Comparison of ENCODE assay signal across 9 cellular contexts in genomic region chr20:4563534-4563933, GRCh38.
DNase-seq lines count a peak whose midpoint lies in the region; ATAC-seq and TF ChIP-seq lines count a peak whose summit lies in the region.
"Had no signal": no experiment of that assay in that cellular context is flagged by ENCODE, and none has a peak within 500 bp of the region (broad histone marks: within the 10 kb centered on the region; RNA-seq: fewer than 3 reads in every experiment).

No MANE protein-coding gene starts in this region.

- no peak for TF ChIP-seq EP300 in neural cell (conservative IDR thresholded peaks at IDR 0.05; ENCODE audit: poor library complexity, severe bottlenecking)

- H2AFZ ChIP-seq in H9 (ENCODE audit: low read length) (no peak overlapping the region), neural cell (ENCODE audit: low read depth, low read length) (no peak overlapping the region)

- H3K18ac ChIP-seq in H9 (ENCODE audit: insufficient read length, low read depth, low read length) = no peak overlapping the region

- no peaks in the 10 kb centered on the region for H3K79me1 ChIP-seq in H9 (ENCODE audit: insufficient read depth, low read depth, low read length, poor library complexity, severe bottlenecking)

- no peaks in the 10 kb centered on the region for H3K36me3 Mint-ChIP-seq in H9 (ENCODE audit: insufficient read depth in 1 of 3, low read depth in 3 of 3)

- H4K20me1 ChIP-seq in H9 (ENCODE audit: control insufficient read depth, insufficient read depth, insufficient read length) (no peaks in the 10 kb centered on the region), neural cell (ENCODE audit: insufficient read depth) (no peaks in the 10 kb centered on the region)

- no CpG with 5 or more reads among the region's 4 CpGs for WGBS in H9 (ENCODE audit: extremely low coverage, insufficient read length, low lambda C conversion rate)

- H3K23me2 ChIP-seq in H9 (ENCODE audit: insufficient read length, low read depth, low read length, poor library complexity, severe bottlenecking) = no peaks in the 10 kb centered on the region

- H3K4ac ChIP-seq in H9 (ENCODE audit: low read depth, low read length) = no peak overlapping the region

- no peak overlapping the region for H2AK5ac ChIP-seq in H9 (ENCODE audit: insufficient read length, low read length)

- H4K91ac ChIP-seq in H9 (ENCODE audit: insufficient read length, low read depth, low read length) = no peak overlapping the region

- H3K4me2 ChIP-seq in H9 (ENCODE audit: insufficient read depth, insufficient read length, low read length) (no peak overlapping the region), neural cell (ENCODE audit: low read length) (no peak overlapping the region)

- H3K27ac Mint-ChIP-seq in H9 = no peak overlapping the region

- H2BK5ac ChIP-seq in H9 (ENCODE audit: insufficient read length, low read length) = no peak overlapping the region

- H3K79me2 ChIP-seq in H9 (ENCODE audit: insufficient read depth, low read length) = no peaks in the 10 kb centered on the region
- no peaks in the 10 kb centered on the region for H3K79me2 ChIP-seq in neural cell (replicated peaks; ENCODE audit: insufficient read depth, low read length)

- H4K5ac ChIP-seq in H9 (ENCODE audit: insufficient read length, low read depth, low read length) = no peak overlapping the region

- no peak overlapping the region for H3K14ac ChIP-seq in H9 (ENCODE audit: insufficient read depth, low read length)

- TF ChIP-seq RAD21 in neural cell (conservative IDR thresholded peaks at IDR 0.05) = no peak

- DNase-seq in H9 (peak; percentile 50), NT2/D1 (ENCODE audit: low read depth, low spot score) (peak; percentile 13), choroid plexus epithelial cell (ENCODE audit: low read depth) (peak; percentile 87), NCI-H2227 treated with DMSO at 0.1 percent for 48 hours (lab: John Stamatoyannopoulos, UW) (no peak), posterior vena cava (ENCODE audit: low spot score) (no peak)
- DNase-seq: hypothalamus had no signal

- peaks cover 13% of the 10 kb centered on the region for H3K27me3 Mint-ChIP-seq in H9 (ENCODE audit: low read depth)

- H3F3A ChIP-seq in neural cell (ENCODE audit: insufficient read depth, low read length, poor library complexity, severe bottlenecking) = no peaks in the 10 kb centered on the region

- H2BK15ac ChIP-seq in H9 (ENCODE audit: low read depth, low read length) = no peak overlapping the region

- H3K9ac ChIP-seq in H9 (ENCODE audit: extremely low read depth, insufficient read length, low read length) (no peak overlapping the region), NT2/D1 (ENCODE audit: insufficient read length, low read depth) (no peak overlapping the region), neural cell (ENCODE audit: low read length) (no peak overlapping the region)

- peaks cover 0 to 6% of the 10 kb centered on the region in 2 experiments; a peak in 2 of 4 replicates for H3K4me1 Mint-ChIP-seq in H9

- no peak overlapping the region for H2BK12ac ChIP-seq in H9 (ENCODE audit: insufficient read length, low read depth, low read length)

- no peak for ATAC-seq in HG03108 (IDR thresholded peaks at IDR 0.05; ENCODE audit: unreplicated experiment)
- no peak for ATAC-seq in GM21423 (IDR thresholded peaks at IDR 0.05; ENCODE audit: unreplicated experiment)

- no peaks in the 10 kb centered on the region for H3K9me3 ChIP-seq in H9 (ENCODE audit: control insufficient read depth, low read depth, low read length)
- H3K9me3 ChIP-seq in NT2/D1 (ENCODE audit: insufficient read depth, low read length) = no peaks in the 10 kb centered on the region
- no peaks in the 10 kb centered on the region for H3K9me3 ChIP-seq in neural cell (ENCODE audit: low read length)

- no peak overlapping the region for H3T11ph ChIP-seq in H9 (ENCODE audit: low read length)

- no peak overlapping the region for H2BK20ac ChIP-seq in H9 (ENCODE audit: low read depth, low read length, poor library complexity, severe bottlenecking)

- no peak overlapping the region for H3K4me3 Mint-ChIP-seq in H9

- H3K27me3 ChIP-seq in H9 (ENCODE audit: insufficient read depth, low read length) (no peaks in the 10 kb centered on the region), NT2/D1 (ENCODE audit: insufficient read depth, insufficient read length) (no peaks in the 10 kb centered on the region), neural cell (ENCODE audit: insufficient read depth, low read depth, low read length) (no peaks in the 10 kb centered on the region)

- H3K27ac ChIP-seq in H9 (ENCODE audit: insufficient read length, low read depth, low read length) = no peak overlapping the region
- H3K27ac ChIP-seq in neural cell (ENCODE audit: low read length) = no peak overlapping the region

- peaks cover 1 to 2% of the 10 kb centered on the region in 2 experiments; a peak in 3 of 5 replicates for H3K9me3 Mint-ChIP-seq in H9

- TF ChIP-seq CTCF in H9 (conservative IDR thresholded peaks at IDR 0.05) = peak; percentile 51
- peak; percentile 59 for TF ChIP-seq CTCF in choroid plexus epithelial cell (conservative IDR thresholded peaks at IDR 0.05; ENCODE audit: low read depth, low read length)
- no peak for TF ChIP-seq CTCF in neural cell (IDR thresholded peaks at IDR 0.05; ENCODE audit: poor library complexity, severe bottlenecking)

- H3K23ac ChIP-seq in H9 (ENCODE audit: insufficient read length, low read depth, low read length) = no peak overlapping the region

- H3K9me2 ChIP-seq in neural cell (ENCODE audit: insufficient read depth, low read length) = no peaks in the 10 kb centered on the region

- no peaks in the 10 kb centered on the region for H3K4me1 ChIP-seq in H9 (ENCODE audit: insufficient read depth, low read length)
- H3K4me1 ChIP-seq in NT2/D1 (ENCODE audit: insufficient read depth, insufficient read length) = no peaks in the 10 kb centered on the region

- H2BK120ac ChIP-seq in H9 (ENCODE audit: low read depth, low read length, poor library complexity, severe bottlenecking) = no peak overlapping the region

- H4K8ac ChIP-seq in H9 (replicated peaks; ENCODE audit: insufficient read length, low read depth, low read length) = no peak overlapping the region

- intact Hi-C loops in posterior vena cava (cut with DNase I) = no loop called here

- H3K56ac ChIP-seq in H9 (ENCODE audit: insufficient read length, low read depth, low read length) = no peak overlapping the region

- H3K36me3 ChIP-seq in NT2/D1 (ENCODE audit: insufficient read depth, insufficient read length, low read length) (no peaks in the 10 kb centered on the region), neural cell (ENCODE audit: insufficient read depth, low read length) (no peaks in the 10 kb centered on the region)

- H3K4me3 ChIP-seq in NT2/D1 (ENCODE audit: insufficient read length, low read depth) = no peak overlapping the region
- no peak overlapping the region for H3K4me3 ChIP-seq in choroid plexus epithelial cell (ENCODE audit: low read depth, low read length)
- H3K4me3 ChIP-seq in neural cell (ENCODE audit: low read length) = no peak overlapping the region

TF ChIP-seq in neural cell, 6 proteins besides CTCF, POLR2A, EP300 and RAD21:
- TF ChIP-seq POLR2AphosphoS5 (IDR thresholded peaks at IDR 0.05) = no peak
- TF ChIP-seq TAF1 (IDR thresholded peaks at IDR 0.05; ENCODE audit: low read depth) = no peak
- TF ChIP-seq, protein P1, sequence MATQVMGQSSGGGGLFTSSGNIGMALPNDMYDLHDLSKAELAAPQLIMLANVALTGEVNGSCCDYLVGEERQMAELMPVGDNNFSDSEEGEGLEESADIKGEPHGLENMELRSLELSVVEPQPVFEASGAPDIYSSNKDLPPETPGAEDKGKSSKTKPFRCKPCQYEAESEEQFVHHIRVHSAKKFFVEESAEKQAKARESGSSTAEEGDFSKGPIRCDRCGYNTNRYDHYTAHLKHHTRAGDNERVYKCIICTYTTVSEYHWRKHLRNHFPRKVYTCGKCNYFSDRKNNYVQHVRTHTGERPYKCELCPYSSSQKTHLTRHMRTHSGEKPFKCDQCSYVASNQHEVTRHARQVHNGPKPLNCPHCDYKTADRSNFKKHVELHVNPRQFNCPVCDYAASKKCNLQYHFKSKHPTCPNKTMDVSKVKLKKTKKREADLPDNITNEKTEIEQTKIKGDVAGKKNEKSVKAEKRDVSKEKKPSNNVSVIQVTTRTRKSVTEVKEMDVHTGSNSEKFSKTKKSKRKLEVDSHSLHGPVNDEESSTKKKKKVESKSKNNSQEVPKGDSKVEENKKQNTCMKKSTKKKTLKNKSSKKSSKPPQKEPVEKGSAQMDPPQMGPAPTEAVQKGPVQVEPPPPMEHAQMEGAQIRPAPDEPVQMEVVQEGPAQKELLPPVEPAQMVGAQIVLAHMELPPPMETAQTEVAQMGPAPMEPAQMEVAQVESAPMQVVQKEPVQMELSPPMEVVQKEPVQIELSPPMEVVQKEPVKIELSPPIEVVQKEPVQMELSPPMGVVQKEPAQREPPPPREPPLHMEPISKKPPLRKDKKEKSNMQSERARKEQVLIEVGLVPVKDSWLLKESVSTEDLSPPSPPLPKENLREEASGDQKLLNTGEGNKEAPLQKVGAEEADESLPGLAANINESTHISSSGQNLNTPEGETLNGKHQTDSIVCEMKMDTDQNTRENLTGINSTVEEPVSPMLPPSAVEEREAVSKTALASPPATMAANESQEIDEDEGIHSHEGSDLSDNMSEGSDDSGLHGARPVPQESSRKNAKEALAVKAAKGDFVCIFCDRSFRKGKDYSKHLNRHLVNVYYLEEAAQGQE (IDR thresholded peaks at IDR 0.05; ENCODE audit: borderline replicate concordance) = peak; percentile 30
- TF ChIP-seq SMC3 (conservative IDR thresholded peaks at IDR 0.05; ENCODE audit: poor library complexity) = no peak
- TF ChIP-seq EZH2 (IDR thresholded peaks at IDR 0.05; ENCODE audit: borderline replicate concordance, insufficient read depth, low read length, poor library complexity, severe bottlenecking) = no peak
- TF ChIP-seq MXI1 (conservative IDR thresholded peaks at IDR 0.05; ENCODE audit: poor library complexity, severe bottlenecking) = no peak

Comparison
In these comparisons a context has a peak if more than half of its experiments do, and no peak if none do; other contexts are left out.
1. DNase-seq: peak in H9 (single experiment), NT2/D1 (single experiment) and choroid plexus epithelial cell (single experiment); none in NCI-H2227 treated with DMSO at 0.1 percent for 48 hours (single experiment) and posterior vena cava (single experiment).